In genomic region chr6:20542927-20543602, GRCh38 we compare ENCODE assay signal across 8 cellular contexts. TPM values are rescaled to one million over a fixed set of nuclear protein-coding genes. Genes with fewer than 3 reads are reported as not detected.
A peak's percentile ranks its signal among the peaks of the same experiment; 100 is the strongest.
DNase-seq lines count a peak whose midpoint lies in the region; ATAC-seq and FAIRE-seq lines count a peak whose summit lies in the region.

No MANE protein-coding gene starts in this region.

- H2AFZ ChIP-seq in Karpas-422 (ENCODE audit: low read length): no peak overlapping the region

- H3K4me1 Mint-ChIP-seq in activated naive CD8-positive, alpha-beta T cell treated with anti-CD3 and anti-CD28 coated beads, Interleukin-2, amount 50 U/mL, for 24 hours: peaks cover 37% of the 10 kb centered on the region

- no peaks in the 10 kb centered on the region for H3K27me3 ChIP-seq in Karpas-422 (ENCODE audit: low read length)

- no peaks in the 10 kb centered on the region for H3K4me1 ChIP-seq in Karpas-422 (ENCODE audit: low read length)

- H3K27ac ChIP-seq in Karpas-422 (ENCODE audit: low read length): no peak overlapping the region

- no peak overlapping the region for H3K4me3 Mint-ChIP-seq in activated naive CD8-positive, alpha-beta T cell treated with anti-CD3 and anti-CD28 coated beads, Interleukin-2, amount 50 U/mL, for 24 hours

- peaks cover 53% of the 10 kb centered on the region for H3K36me3 Mint-ChIP-seq in activated naive CD8-positive, alpha-beta T cell treated with anti-CD3 and anti-CD28 coated beads, Interleukin-2, amount 50 U/mL, for 24 hours (ENCODE audit: low read depth)

- H3K9me3 ChIP-seq in Karpas-422 (ENCODE audit: low read length): no peaks in the 10 kb centered on the region

- H3K27me3 Mint-ChIP-seq in activated naive CD8-positive, alpha-beta T cell treated with anti-CD3 and anti-CD28 coated beads, Interleukin-2, amount 50 U/mL, for 24 hours: no peaks in the 10 kb centered on the region

- H3K36me3 ChIP-seq in Karpas-422 (ENCODE audit: insufficient read depth, low read length): peaks cover 42% of the 10 kb centered on the region

- peak; percentile 37 for DNase-seq in Karpas-422
- no peak for DNase-seq in activated naive CD8-positive, alpha-beta T cell treated with anti-CD3 and anti-CD28 coated beads, Interleukin-2, amount 50 U/mL, for 24 hours
- DNase-seq in stimulated activated naive CD8-positive, alpha-beta T cell treated with anti-CD3 and anti-CD28 coated beads, Interleukin-15, Interleukin-2, amounts not matched to agents 100 U/mL and 50 U/mL, for 24 hours: no peak
- no peak for DNase-seq in NCI-H2227 (lab: John Stamatoyannopoulos, UW; ENCODE audit: unreplicated experiment)
- DNase-seq in ecto neural progenitor cell (ENCODE audit: low spot score): no peak
- no peak for DNase-seq in frontal cortex (ENCODE audit: low spot score in 2 of 2)

- ATAC-seq in GM18519 (IDR thresholded peaks at IDR 0.05; ENCODE audit: low FRiP score, unreplicated experiment): peak; percentile 99
- peak; percentile 98 for ATAC-seq in GM21825 (IDR thresholded peaks at IDR 0.05; ENCODE audit: unreplicated experiment)
- ATAC-seq in activated naive CD8-positive, alpha-beta T cell treated with anti-CD3 and anti-CD28 coated beads, Interleukin-2, amount 50 U/mL, for 24 hours: peak; percentile 98
- peak; percentile 94 for ATAC-seq in stimulated activated naive CD8-positive, alpha-beta T cell treated with anti-CD3 and anti-CD28 coated beads, Interleukin-15, Interleukin-2, amounts not matched to agents 100 U/mL and 50 U/mL, for 24 hours

- H4K20me1 ChIP-seq in Karpas-422 (ENCODE audit: insufficient read depth, low read depth, low read length): no peaks in the 10 kb centered on the region

- no peak for FAIRE-seq in frontal cortex (lab: Jason Lieb, UNC)

- H3K79me2 ChIP-seq in Karpas-422 (ENCODE audit: low read length): peaks cover 83% of the 10 kb centered on the region

- no peaks in the 10 kb centered on the region for H3K9me2 ChIP-seq in Karpas-422 (replicated peaks; ENCODE audit: insufficient read depth, low read length)

- no peak overlapping the region for H3K9ac ChIP-seq in Karpas-422 (ENCODE audit: low read length)

- no peak overlapping the region for H3K4me2 ChIP-seq in Karpas-422 (ENCODE audit: low read depth, low read length, poor library complexity, severe bottlenecking)

- H3K27ac Mint-ChIP-seq in activated naive CD8-positive, alpha-beta T cell treated with anti-CD3 and anti-CD28 coated beads, Interleukin-2, amount 50 U/mL, for 24 hours: peak overlapping the region; percentile 59

- H3K4me3 ChIP-seq in Karpas-422 (ENCODE audit: low read length): no peak overlapping the region

- no peaks in the 10 kb centered on the region for H3K9me3 Mint-ChIP-seq in activated naive CD8-positive, alpha-beta T cell treated with anti-CD3 and anti-CD28 coated beads, Interleukin-2, amount 50 U/mL, for 24 hours

RNA-seq across cellular contexts. Expression of gene CDKAL1, which starts 8.8 kb away (rescaled TPM):
- total RNA-seq in Karpas-422 (2014; rRNA removed; shearing (Covaris generic); ENCODE audit: low replicate concordance): 17.5 and 23.7 TPM in 2 replicates
- 46.5 TPM for total RNA-seq in frontal cortex
